Comparison of ENCODE assay signal across 12 cellular contexts in the genomic region with DNA sequence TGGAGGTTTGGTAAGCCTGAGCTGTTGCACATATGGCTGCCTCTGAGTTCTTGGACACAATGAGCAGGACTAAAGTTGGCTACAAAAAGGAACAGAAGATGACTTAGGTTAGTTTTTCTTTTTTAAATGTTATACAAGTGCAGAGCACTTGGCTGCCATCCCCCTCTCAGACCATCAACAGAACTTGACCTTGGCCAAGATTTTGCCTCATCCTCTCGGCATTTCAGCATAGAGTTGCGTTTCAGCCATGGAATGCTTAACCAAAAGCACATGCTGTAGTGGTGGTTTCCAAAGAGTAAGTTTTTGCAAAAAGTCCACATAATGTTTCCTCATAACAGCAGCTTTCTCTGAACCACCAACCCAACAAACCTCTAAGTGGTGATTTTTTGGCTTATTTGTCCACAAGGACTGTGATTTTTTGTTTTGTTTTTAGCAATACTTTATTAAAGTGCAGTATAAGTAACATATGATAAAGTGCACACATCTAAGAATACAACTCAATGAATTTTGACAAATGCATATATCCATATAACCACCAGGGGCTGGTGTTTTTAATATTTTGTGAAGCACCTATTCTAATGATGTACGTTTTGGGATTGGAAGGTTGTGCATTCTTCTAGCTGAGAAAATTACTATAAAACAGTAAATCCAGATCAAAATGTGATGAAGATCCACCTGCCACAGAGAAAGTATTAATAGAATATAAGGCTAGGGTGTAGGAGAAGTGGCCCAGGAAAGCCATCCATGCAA. TPM values are rescaled to one million over a fixed set of nuclear protein-coding genes. Genes with fewer than 3 reads are reported as not detected.
DNase-seq lines count a peak whose midpoint lies in the region; ATAC-seq and TF ChIP-seq lines count a peak whose summit lies in the region.
"Had no signal": no experiment of that assay in that cellular context is flagged by ENCODE, and none has a peak within 500 bp of the region (broad histone marks: within the 10 kb centered on the region; RNA-seq: fewer than 3 reads in every experiment).

No MANE protein-coding gene starts in this region.

- no peak overlapping the region for H3K9ac ChIP-seq in fibroblast of lung (ENCODE audit: insufficient read depth, low read length)
- no peak overlapping the region for H3K9ac ChIP-seq in colonic mucosa (ENCODE audit: low read depth in 2 of 2, low read length in 2 of 2)

- H3K4me3 Mint-ChIP-seq in osteocyte (ENCODE audit: unreplicated experiment) = no peak overlapping the region
- no peak overlapping the region for H3K4me3 Mint-ChIP-seq in activated T-cell treated with anti-CD3 and anti-CD28 coated beads, Interleukin-2, amount 50 U/mL, for 4 hours

- H3K36me3 Mint-ChIP-seq in osteocyte (ENCODE audit: unreplicated experiment) = peaks cover 5% of the 10 kb centered on the region
- H3K36me3 Mint-ChIP-seq in activated T-cell treated with anti-CD3 and anti-CD28 coated beads, Interleukin-2, amount 50 U/mL, for 4 hours (ENCODE audit: insufficient read depth) = no peaks in the 10 kb centered on the region

- peaks cover 2% of the 10 kb centered on the region for H3K27me3 ChIP-seq in fibroblast of lung (ENCODE audit: control insufficient read depth, insufficient read depth, low read length)
- H3K27me3 ChIP-seq in colonic mucosa = no peaks in the 10 kb centered on the region

- no peak for ATAC-seq in GM19463 (IDR thresholded peaks at IDR 0.05; ENCODE audit: unreplicated experiment)
- ATAC-seq in activated T-cell treated with anti-CD3 and anti-CD28 coated beads, Interleukin-2, amount 50 U/mL, for 4 hours = no peak

- TF ChIP-seq CTCF in AG09309 (IDR thresholded peaks at IDR 0.05; ENCODE audit: control insufficient read depth, insufficient read depth, low read depth, low read length, missing control alignments) (no peak), LNCaP clone FGC (IDR thresholded peaks at IDR 0.05; ENCODE audit: control insufficient read depth, extremely low read depth, insufficient read depth) (peak; percentile 28), fibroblast of lung (conservative IDR thresholded peaks at IDR 0.05 in 1 of 2, IDR thresholded peaks at IDR 0.05 in 1 of 2; ENCODE audit: low read depth in 1 of 2, low read length in 2 of 2) (peak; percentile 17 to 32), osteocyte (IDR thresholded peaks at IDR 0.05) (peak; percentile 42), colonic mucosa (IDR thresholded peaks at IDR 0.05) (no peak)

- H3K4me3 ChIP-seq in AG09309 (ENCODE audit: control insufficient read depth, low read depth, low read length) (no peak overlapping the region), LNCaP clone FGC (ENCODE audit: low read depth, low read length) (no peak overlapping the region), fibroblast of lung (replicated peaks in 1 of 4; ENCODE audit: control extremely low read depth in 1 of 4, insufficient read depth in 1 of 4, low read depth in 3 of 4, low read length in 4 of 4) (no peak overlapping the region), colonic mucosa (no peak overlapping the region)

- no peaks in the 10 kb centered on the region for H3K9me3 Mint-ChIP-seq in osteocyte (ENCODE audit: unreplicated experiment)
- no peaks in the 10 kb centered on the region for H3K9me3 Mint-ChIP-seq in activated T-cell treated with anti-CD3 and anti-CD28 coated beads, Interleukin-2, amount 50 U/mL, for 4 hours

- H3K27ac Mint-ChIP-seq in osteocyte (ENCODE audit: unreplicated experiment) = no peak overlapping the region

- no peaks in the 10 kb centered on the region for H3K27me3 Mint-ChIP-seq in osteocyte (ENCODE audit: unreplicated experiment)
- H3K27me3 Mint-ChIP-seq in activated T-cell treated with anti-CD3 and anti-CD28 coated beads, Interleukin-2, amount 50 U/mL, for 4 hours (ENCODE audit: low read depth) = peaks cover 2% of the 10 kb centered on the region

- peak overlapping the region; percentile 80 for H3K4me2 ChIP-seq in fibroblast of lung (ENCODE audit: extremely low read depth, insufficient read depth, low read length)

- H3K27ac ChIP-seq in fibroblast of lung (ENCODE audit: insufficient read depth, low read length) (peak overlapping the region; percentile 26), colonic mucosa (no peak overlapping the region)

- H3K36me3 ChIP-seq in fibroblast of lung (ENCODE audit: control insufficient read depth, insufficient read depth, low read length) = no peaks in the 10 kb centered on the region
- no peaks in the 10 kb centered on the region for H3K36me3 ChIP-seq in colonic mucosa

- H3K79me2 ChIP-seq in fibroblast of lung (ENCODE audit: control insufficient read depth, insufficient read depth, low read length) = no peaks in the 10 kb centered on the region

- intact Hi-C loops in colonic mucosa (cut with DNase I) = loop anchor here (5.0 kb wide), 1 partner anchor 121 kb away; no protein-coding TSS in a partner anchor

- no peak overlapping the region for H2AFZ ChIP-seq in fibroblast of lung (ENCODE audit: low read length)

- H3K4me1 ChIP-seq in fibroblast of lung (ENCODE audit: control insufficient read depth, extremely low read depth, insufficient read depth, low read length) (peaks cover 11% of the 10 kb centered on the region), colonic mucosa (no peaks in the 10 kb centered on the region)

- H3K9me3 ChIP-seq in fibroblast of lung (ENCODE audit: control insufficient read depth, insufficient read depth, low read depth, low read length) (no peaks in the 10 kb centered on the region), colonic mucosa (no peaks in the 10 kb centered on the region)

- H3K4me1 Mint-ChIP-seq in osteocyte (ENCODE audit: unreplicated experiment) = no peaks in the 10 kb centered on the region
- no peaks in the 10 kb centered on the region for H3K4me1 Mint-ChIP-seq in activated T-cell treated with anti-CD3 and anti-CD28 coated beads, Interleukin-2, amount 50 U/mL, for 4 hours (ENCODE audit: low read depth)

- H4K20me1 ChIP-seq in fibroblast of lung (ENCODE audit: control insufficient read depth, extremely low read depth, insufficient read depth, low read length) = no peaks in the 10 kb centered on the region

- DNase-seq in AG09309 (ENCODE audit: low read depth) (peak; percentile 91), LNCaP clone FGC (ENCODE audit: low read depth) (no peak), fibroblast of lung (ENCODE audit: low read depth in 2 of 2) (peak; percentile 85 to 95), osteocyte (ENCODE audit: extremely low spot score, unreplicated experiment) (no peak), colonic mucosa (no peak)
- DNase-seq in activated naive CD4-positive, alpha-beta T cell treated with Interleukin-2 at 50 U/mL for 16 hours = no peak
- DNase-seq in activated T-cell treated with anti-CD3 and anti-CD28 coated beads, Interleukin-2, amount 50 U/mL, for 4 hours = no peak
- DNase-seq: activated CD4-positive, alpha-beta T cell treated with anti-CD3 and anti-CD28 coated beads, Interleukin-2, amount 50 U/mL, for 1 hour; cerebellar nuclear complex; NCI-H1048; RPMI8226 had no signal

RNA-seq across cellular contexts. Expression of a gene that starts 12.1 kb away (rescaled TPM):
- total RNA-seq in fibroblast of lung (8.5 and 9.6 TPM in 2 replicates), osteocyte (2.6 and 3.1 TPM in 2 replicates), colonic mucosa (1 to 10 TPM in 1 of 2 donors, under 1 TPM in 1; 0.22 to 1.6 TPM)
- 8.1 and 27.7 TPM in 2 replicates for polyA plus RNA-seq in fibroblast of lung
- polyA plus RNA-seq in fibroblast of lung (2012) = 8.0 and 24.0 TPM in 2 replicates
- polyA minus RNA-seq in fibroblast of lung (ENCODE audit: low replicate concordance) = 10.7 and 32.2 TPM in 2 replicates
- under 1 TPM in 1 of 3 donors, not detected in 2; 0.16 TPM for total RNA-seq in activated T-cell treated with anti-CD3 and anti-CD28 coated beads, Interleukin-2, amount 50 U/mL, for 4 hours

RNA-seq across cellular contexts. Expression of a gene that starts 56.6 kb away (rescaled TPM):
- 21.1 and 27.7 TPM in 2 replicates for total RNA-seq in fibroblast of lung
- polyA plus RNA-seq in fibroblast of lung = 19.8 and 25.5 TPM in 2 replicates
- 15.1 and 17.4 TPM in 2 replicates for polyA plus RNA-seq in fibroblast of lung (2012)
- 5.4 and 36.8 TPM in 2 replicates for polyA minus RNA-seq in fibroblast of lung (ENCODE audit: low replicate concordance)
- 32.9 and 44.3 TPM in 2 replicates for total RNA-seq in osteocyte
- 10 to 100 TPM; 21.9 to 24.2 TPM for total RNA-seq in colonic mucosa
- total RNA-seq in activated T-cell treated with anti-CD3 and anti-CD28 coated beads, Interleukin-2, amount 50 U/mL, for 4 hours = 1 to 10 TPM; 7.8 to 8.5 (median 7.8) TPM

Comparison
In these comparisons a context has a peak if more than half of its experiments do, and no peak if none do; other contexts are left out.
1. DNase-seq: peak in AG09309 (single experiment) and fibroblast of lung (2 of 2); none in LNCaP clone FGC (single experiment), osteocyte (single experiment), colonic mucosa (single experiment), activated naive CD4-positive, alpha-beta T cell treated with Interleukin-2 at 50 U/mL for 16 hours (single experiment) and activated T-cell treated with anti-CD3 and anti-CD28 coated beads, Interleukin-2, amount 50 U/mL, for 4 hours (single experiment).
2. CTCF ChIP-seq: peak in LNCaP clone FGC (single experiment), fibroblast of lung (2 of 2) and osteocyte (single experiment); none in AG09309 (single experiment) and colonic mucosa (single experiment).